ENCODE assay signal across 1 cellular context in the genomic region with DNA sequence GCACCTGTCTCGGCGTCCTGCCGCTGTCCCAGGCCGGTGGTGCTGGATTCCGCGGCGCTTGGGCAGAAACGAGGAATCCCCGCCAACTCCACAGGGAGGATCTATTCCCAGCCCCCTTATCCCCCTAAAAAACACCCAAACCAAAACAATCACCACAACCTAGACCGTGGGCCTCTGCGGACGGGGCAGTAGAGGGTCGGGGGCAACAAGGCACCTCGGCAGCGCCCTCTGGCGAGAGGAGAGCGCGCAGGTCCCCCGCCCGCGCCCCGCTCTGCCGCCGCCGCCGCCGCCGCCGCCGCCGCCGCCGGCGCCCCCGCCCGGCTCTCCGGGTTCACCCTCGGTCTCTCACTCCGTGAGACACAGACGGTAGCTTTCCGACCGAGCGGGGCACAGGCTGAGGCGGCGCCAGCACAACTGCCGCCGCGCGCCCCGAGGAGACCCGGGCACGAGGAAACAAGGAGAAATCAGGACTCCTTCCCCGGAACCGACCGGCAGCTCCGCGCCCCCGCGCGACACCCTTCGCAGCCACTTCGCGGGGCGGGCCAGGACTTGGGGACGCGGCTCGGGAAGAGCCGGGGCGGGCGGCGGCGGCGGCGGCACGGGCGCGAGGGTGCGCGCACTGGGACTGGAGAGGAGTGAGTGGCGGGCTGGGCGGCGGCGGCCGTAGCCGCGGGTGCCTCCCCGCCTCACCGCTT.
TF ChIP-seq lines count a peak whose summit lies in the region.

A gene (plus strand): TSS at position 360 of the 695 bp plus-strand sequence.

TF ChIP-seq in A549, 52 proteins besides CTCF, POLR2A, EP300 and RAD21 (continued from another document):
- TF ChIP-seq, protein P1, sequence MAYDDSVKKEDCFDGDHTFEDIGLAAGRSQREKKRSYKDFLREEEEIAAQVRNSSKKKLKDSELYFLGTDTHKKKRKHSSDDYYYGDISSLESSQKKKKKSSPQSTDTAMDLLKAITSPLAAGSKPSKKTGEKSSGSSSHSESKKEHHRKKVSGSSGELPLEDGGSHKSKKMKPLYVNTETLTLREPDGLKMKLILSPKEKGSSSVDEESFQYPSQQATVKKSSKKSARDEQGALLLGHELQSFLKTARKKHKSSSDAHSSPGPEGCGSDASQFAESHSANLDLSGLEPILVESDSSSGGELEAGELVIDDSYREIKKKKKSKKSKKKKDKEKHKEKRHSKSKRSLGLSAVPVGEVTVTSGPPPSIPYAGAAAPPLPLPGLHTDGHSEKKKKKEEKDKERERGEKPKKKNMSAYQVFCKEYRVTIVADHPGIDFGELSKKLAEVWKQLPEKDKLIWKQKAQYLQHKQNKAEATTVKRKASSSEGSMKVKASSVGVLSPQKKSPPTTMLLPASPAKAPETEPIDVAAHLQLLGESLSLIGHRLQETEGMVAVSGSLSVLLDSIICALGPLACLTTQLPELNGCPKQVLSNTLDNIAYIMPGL (CRISPR knock-in tag; IDR thresholded peaks at IDR 0.05; ENCODE audit: borderline replicate concordance) = no peak
